Comparison of ENCODE assay signal across 8 cellular contexts in genomic region chr19:19033426-19034203, GRCh38. TPM values are rescaled to one million over a fixed set of nuclear protein-coding genes. Genes with fewer than 3 reads are reported as not detected.
DNase-seq lines count a peak whose midpoint lies in the region; ATAC-seq, FAIRE-seq and TF ChIP-seq lines count a peak whose summit lies in the region.

TSS of gene ARMC6 (plus strand) at chr19:19033603. CDS start at chr19:19034210, 607 bp downstream.
TSS of gene SUGP2 (minus strand) at chr19:19033517. CDS start at chr19:19031071, 2,446 bp downstream.

- peaks cover 79% of the 10 kb centered on the region for H3K79me2 ChIP-seq in Loucy (ENCODE audit: insufficient read depth, low read length)

- FAIRE-seq in H54 (lab: Jason Lieb, UNC), result no peak

- TF ChIP-seq CTCF in Loucy (conservative IDR thresholded peaks at IDR 0.05; ENCODE audit: low read length) (no peak), fibroblast of the aortic adventitia (IDR thresholded peaks at IDR 0.05; ENCODE audit: insufficient read depth, low read length) (peak; percentile 19), nephron progenitor cell (IDR thresholded peaks at IDR 0.05) (no peak)

- H3K27me3 ChIP-seq in Loucy (ENCODE audit: insufficient read depth, low read length, poor library complexity, severe bottlenecking), result no peaks in the 10 kb centered on the region

- peaks cover 16% of the 10 kb centered on the region; the same call in 1 of the 2 replicates for H3K36me3 ChIP-seq in Loucy (ENCODE audit: insufficient read depth, low read length)

- H2AFZ ChIP-seq in Loucy (ENCODE audit: low read length), result peak within 1 kb of the TSS; percentile 72

- peak; percentile 81 for ATAC-seq in stimulated activated naive CD8-positive, alpha-beta T cell treated with anti-CD3 and anti-CD28 coated beads, Interleukin-15, Interleukin-2, amounts not matched to agents 100 U/mL and 50 U/mL, for 24 hours

- H3K27me3 Mint-ChIP-seq in nephron progenitor cell (ENCODE audit: low read depth, poor library complexity), result no peaks in the 10 kb centered on the region

- H3K9me2 ChIP-seq in Loucy (replicated peaks; ENCODE audit: low read depth, low read length), result no peaks in the 10 kb centered on the region

- peaks cover 23% of the 10 kb centered on the region for H3K9me3 Mint-ChIP-seq in nephron progenitor cell

- peaks cover 23% of the 10 kb centered on the region for H3K4me1 Mint-ChIP-seq in nephron progenitor cell

- peaks cover 47% of the 10 kb centered on the region for H3K36me3 Mint-ChIP-seq in nephron progenitor cell (ENCODE audit: low read depth)

- peak within 1 kb of the TSS; percentile 93 for H3K4me3 Mint-ChIP-seq in nephron progenitor cell

- peaks cover 37% of the 10 kb centered on the region for H4K20me1 ChIP-seq in Loucy (ENCODE audit: insufficient read depth, low read length, poor library complexity, severe bottlenecking)

- peak within 1 kb of the TSS; percentile 93 for H3K27ac Mint-ChIP-seq in nephron progenitor cell

- H3K4me2 ChIP-seq in Loucy (ENCODE audit: low read depth, low read length, poor library complexity, severe bottlenecking), result peak within 1 kb of the TSS; percentile 94

- peak within 1 kb of the TSS; percentile 92 for H3K4me3 ChIP-seq in Loucy (ENCODE audit: low read length, poor library complexity, severe bottlenecking)
- H3K4me3 ChIP-seq in fibroblast of the aortic adventitia (ENCODE audit: low read depth, low read length), result peak within 1 kb of the TSS; percentile 92

- TF ChIP-seq POLR2A in H54 (IDR thresholded peaks at IDR 0.05; ENCODE audit: low read depth, low read length), result peak; percentile 49

- H3K9me3 ChIP-seq in Loucy (ENCODE audit: insufficient read depth, low read depth, low read length), result no peaks in the 10 kb centered on the region

- peaks cover 19% of the 10 kb centered on the region for H3K4me1 ChIP-seq in Loucy (ENCODE audit: insufficient read depth, low read length, poor library complexity, severe bottlenecking)

- peak within 1 kb of the TSS; percentile 95 for H3K9ac ChIP-seq in Loucy (ENCODE audit: low read depth, low read length, poor library complexity, severe bottlenecking)

- no peaks in the 10 kb centered on the region for H3F3A ChIP-seq in Loucy (ENCODE audit: low read depth)

- DNase-seq in EL, result peak; percentile 88
- peak; percentile 93 for DNase-seq in H54 (ENCODE audit: insufficient read length, low spot score)
- peak; percentile 56 for DNase-seq in SHP77 treated with DMSO at 0.1 percent for 48 hours (lab: John Stamatoyannopoulos, UW)
- peak; percentile 89 for DNase-seq in activated effector memory CD4-positive, alpha-beta T cell treated with Interleukin-2 at 50 U/mL for 16 hours
- DNase-seq in fibroblast of the aortic adventitia (ENCODE audit: low read depth), result peak; percentile 83
- DNase-seq in nephron progenitor cell, result peak; percentile 90
- DNase-seq in stimulated activated naive CD8-positive, alpha-beta T cell treated with anti-CD3 and anti-CD28 coated beads, Interleukin-15, Interleukin-2, amounts not matched to agents 100 U/mL and 50 U/mL, for 24 hours, result peak; percentile 92

RNA-seq across cellular contexts. Expression of gene ARMC6, which starts in this region (rescaled TPM):
- 29.6 and 30.1 TPM in 2 replicates for total RNA-seq in fibroblast of the aortic adventitia (ENCODE audit: low replicate concordance)

RNA-seq across cellular contexts. Expression of gene SUGP2, which starts in this region (rescaled TPM):
- 23.1 and 35.3 TPM in 2 replicates for total RNA-seq in fibroblast of the aortic adventitia (ENCODE audit: low replicate concordance)

Comparison
In these comparisons a context has a peak if more than half of its experiments do, and no peak if none do; other contexts are left out.
1. Peak in every context shown above with its lines: DNase-seq, ATAC-seq and H3K4me3 ChIP-seq.